In the genomic region with DNA sequence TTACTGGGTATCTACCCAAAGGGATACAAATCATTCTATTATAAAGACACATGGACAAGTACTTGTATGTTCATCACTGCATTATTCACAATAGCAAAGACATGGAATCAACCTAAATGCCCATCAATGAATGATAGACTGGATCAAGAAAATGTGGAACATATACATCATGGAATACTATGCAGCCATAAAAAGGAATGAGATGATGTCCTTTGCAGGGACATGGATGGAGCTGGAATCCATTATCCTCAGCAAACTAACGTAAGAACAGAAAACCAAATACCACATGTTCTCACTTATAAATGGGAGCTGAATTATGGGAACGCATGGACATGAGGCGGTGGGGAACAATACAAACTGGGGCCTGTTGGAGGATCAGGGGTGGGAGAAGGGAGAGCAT, we compare ENCODE assay signal across 6 cellular contexts.
DNase-seq lines count a peak whose midpoint lies in the region; ATAC-seq and TF ChIP-seq lines count a peak whose summit lies in the region.
"Not testable (repeated sequence)": the region's sequence is repeated elsewhere in the genome, so short reads cannot be mapped to it uniquely, and the experiment has no call there.

No MANE protein-coding gene starts in this region.

- not testable (repeated sequence) for H3K4me3 ChIP-seq in CD4-positive, CD25-positive, alpha-beta regulatory T cell (ENCODE audit: low read depth, low read length); CD8-positive, alpha-beta T cell (ENCODE audit: low read depth, low read length)

- not testable (repeated sequence) for H3K9me3 ChIP-seq in CD4-positive, CD25-positive, alpha-beta regulatory T cell (ENCODE audit: control insufficient read depth in 2 of 2, low read length in 2 of 2); CD8-positive, alpha-beta T cell (ENCODE audit: low read length)

- not testable (repeated sequence) for H3K4me3 Mint-ChIP-seq in CD4-positive, CD25-positive, alpha-beta regulatory T cell; CD8-positive, alpha-beta T cell; T-cell; activated T-helper 17 cell treated with anti-CD3 and anti-CD28 coated beads, Interleukin-2, amount 50 U/mL, for 72 hours; central memory CD8-positive, alpha-beta T cell; stimulated activated effector memory CD8-positive, alpha-beta T cell treated with anti-CD3 and anti-CD28 coated beads, Interleukin-12 subunit alpha, Interleukin-12 subunit beta, amount 100 ng/mL, for 72 hours

- H3K4me1 Mint-ChIP-seq in CD4-positive, CD25-positive, alpha-beta regulatory T cell = peaks cover 26 to 47% (median 28%) of the 10 kb centered on the region in 4 donors
- H3K4me1 Mint-ChIP-seq in CD8-positive, alpha-beta T cell (ENCODE audit: low read depth) = peaks cover 41% of the 10 kb centered on the region
- peaks cover 31 to 45% (median 43%) of the 10 kb centered on the region in 3 donors for H3K4me1 Mint-ChIP-seq in T-cell
- H3K4me1 Mint-ChIP-seq in activated T-helper 17 cell treated with anti-CD3 and anti-CD28 coated beads, Interleukin-2, amount 50 U/mL, for 72 hours = peaks cover 41% of the 10 kb centered on the region
- H3K4me1 Mint-ChIP-seq in central memory CD8-positive, alpha-beta T cell = peaks cover 26% of the 10 kb centered on the region
- peaks cover 50% of the 10 kb centered on the region for H3K4me1 Mint-ChIP-seq in stimulated activated effector memory CD8-positive, alpha-beta T cell treated with anti-CD3 and anti-CD28 coated beads, Interleukin-12 subunit alpha, Interleukin-12 subunit beta, amount 100 ng/mL, for 72 hours

- not testable (repeated sequence) for H3K27me3 ChIP-seq in CD4-positive, CD25-positive, alpha-beta regulatory T cell (ENCODE audit: control insufficient read depth, insufficient read depth, low read length); CD8-positive, alpha-beta T cell (ENCODE audit: insufficient read depth, low read length)

- POLR2A ChIA-PET in CD8-positive, alpha-beta T cell (lab: Charles Lee); T-cell (lab: Charles Lee): not testable (repeated sequence)

- not testable (repeated sequence) for TF ChIP-seq CTCF in CD8-positive, alpha-beta T cell (IDR thresholded peaks at IDR 0.05)

- not testable (repeated sequence) for H3K9me3 Mint-ChIP-seq in CD4-positive, CD25-positive, alpha-beta regulatory T cell; CD8-positive, alpha-beta T cell; T-cell; activated T-helper 17 cell treated with anti-CD3 and anti-CD28 coated beads, Interleukin-2, amount 50 U/mL, for 72 hours; central memory CD8-positive, alpha-beta T cell; stimulated activated effector memory CD8-positive, alpha-beta T cell treated with anti-CD3 and anti-CD28 coated beads, Interleukin-12 subunit alpha, Interleukin-12 subunit beta, amount 100 ng/mL, for 72 hours

- H3K27me3 Mint-ChIP-seq in CD4-positive, CD25-positive, alpha-beta regulatory T cell; CD8-positive, alpha-beta T cell (ENCODE audit: low read depth); T-cell; activated T-helper 17 cell treated with anti-CD3 and anti-CD28 coated beads, Interleukin-2, amount 50 U/mL, for 72 hours; central memory CD8-positive, alpha-beta T cell: not testable (repeated sequence)

- DNase-seq in CD4-positive, CD25-positive, alpha-beta regulatory T cell; CD8-positive, alpha-beta T cell; T-cell; central memory CD8-positive, alpha-beta T cell (ENCODE audit: low spot score in 2 of 2); stimulated activated effector memory CD8-positive, alpha-beta T cell treated with anti-CD3 and anti-CD28 coated beads, Interleukin-12 subunit alpha, Interleukin-12 subunit beta, amount 100 ng/mL, for 72 hours (ENCODE audit: low spot score in 2 of 2): not testable (repeated sequence)

- H3K36me3 Mint-ChIP-seq in CD4-positive, CD25-positive, alpha-beta regulatory T cell = peaks cover 54% of the 10 kb centered on the region
- H3K36me3 Mint-ChIP-seq in CD8-positive, alpha-beta T cell = peaks cover 60% of the 10 kb centered on the region
- H3K36me3 Mint-ChIP-seq in T-cell = peaks cover 60% of the 10 kb centered on the region
- H3K36me3 Mint-ChIP-seq in activated T-helper 17 cell treated with anti-CD3 and anti-CD28 coated beads, Interleukin-2, amount 50 U/mL, for 72 hours (ENCODE audit: low read depth) = peaks cover 57% of the 10 kb centered on the region
- peaks cover 16% of the 10 kb centered on the region for H3K36me3 Mint-ChIP-seq in central memory CD8-positive, alpha-beta T cell (ENCODE audit: insufficient read depth)
- H3K36me3 Mint-ChIP-seq in stimulated activated effector memory CD8-positive, alpha-beta T cell treated with anti-CD3 and anti-CD28 coated beads, Interleukin-12 subunit alpha, Interleukin-12 subunit beta, amount 100 ng/mL, for 72 hours = peaks cover 36% of the 10 kb centered on the region

- H3K27ac Mint-ChIP-seq in CD4-positive, CD25-positive, alpha-beta regulatory T cell = peak overlapping the region in 2 of 3 donors; percentile 20 to 33
- H3K27ac Mint-ChIP-seq in CD8-positive, alpha-beta T cell = peak overlapping the region; percentile 33
- peak overlapping the region; percentile 42 to 72 for H3K27ac Mint-ChIP-seq in T-cell
- peak overlapping the region; percentile 6 for H3K27ac Mint-ChIP-seq in activated T-helper 17 cell treated with anti-CD3 and anti-CD28 coated beads, Interleukin-2, amount 50 U/mL, for 72 hours
- peak overlapping the region; percentile 11 for H3K27ac Mint-ChIP-seq in central memory CD8-positive, alpha-beta T cell (ENCODE audit: low read depth)
- H3K27ac Mint-ChIP-seq in stimulated activated effector memory CD8-positive, alpha-beta T cell treated with anti-CD3 and anti-CD28 coated beads, Interleukin-12 subunit alpha, Interleukin-12 subunit beta, amount 100 ng/mL, for 72 hours = peak overlapping the region; percentile 14

- intact Hi-C loops in CD8-positive, alpha-beta T cell (cut with DNase I, micrococcal nuclease) = not testable (repeated sequence)

- H3K27ac ChIP-seq in CD4-positive, CD25-positive, alpha-beta regulatory T cell (ENCODE audit: insufficient read depth, low read length, poor library complexity, severe bottlenecking); CD8-positive, alpha-beta T cell (ENCODE audit: low read depth, low read length): not testable (repeated sequence)

- H3K36me3 ChIP-seq in CD4-positive, CD25-positive, alpha-beta regulatory T cell (ENCODE audit: control insufficient read depth, insufficient read depth, low read length) = peaks cover 34% of the 10 kb centered on the region
- H3K36me3 ChIP-seq in CD8-positive, alpha-beta T cell (ENCODE audit: insufficient read depth, low read length) = peaks cover 14% of the 10 kb centered on the region

- peaks cover 30% of the 10 kb centered on the region for H3K4me1 ChIP-seq in CD4-positive, CD25-positive, alpha-beta regulatory T cell (ENCODE audit: control insufficient read depth, insufficient read depth, low read length, poor library complexity, severe bottlenecking)
- H3K4me1 ChIP-seq in CD8-positive, alpha-beta T cell (ENCODE audit: insufficient read depth, low read length) = not testable (repeated sequence)

- CTCF ChIA-PET in CD8-positive, alpha-beta T cell (lab: Charles Lee); T-cell (lab: Charles Lee): not testable (repeated sequence)

- not testable (repeated sequence) for ATAC-seq in CD4-positive, CD25-positive, alpha-beta regulatory T cell (ENCODE audit: low read depth in 2 of 2); CD8-positive, alpha-beta T cell; T-cell (replicated peaks in 1 of 4); activated T-helper 17 cell treated with anti-CD3 and anti-CD28 coated beads, Interleukin-2, amount 50 U/mL, for 72 hours (replicated peaks); central memory CD8-positive, alpha-beta T cell (replicated peaks; ENCODE audit: extremely low read depth, poor library complexity, severe bottlenecking); stimulated activated effector memory CD8-positive, alpha-beta T cell treated with anti-CD3 and anti-CD28 coated beads, Interleukin-12 subunit alpha, Interleukin-12 subunit beta, amount 100 ng/mL, for 72 hours

Comparison
In these comparisons a context has a peak if more than half of its experiments do, and no peak if none do; other contexts are left out.
1. H3K27ac Mint-ChIP-seq: peak in every context shown above with its lines; median percentile 57 in T-cell; 33 in CD8-positive, alpha-beta T cell; 26 in CD4-positive, CD25-positive, alpha-beta regulatory T cell; 14 in stimulated activated effector memory CD8-positive, alpha-beta T cell treated with anti-CD3 and anti-CD28 coated beads, Interleukin-12 subunit alpha, Interleukin-12 subunit beta, amount 100 ng/mL, for 72 hours; 11 in central memory CD8-positive, alpha-beta T cell; 6 in activated T-helper 17 cell treated with anti-CD3 and anti-CD28 coated beads, Interleukin-2, amount 50 U/mL, for 72 hours.